Comparison of ENCODE assay signal across 2 cellular contexts in the genomic region with DNA sequence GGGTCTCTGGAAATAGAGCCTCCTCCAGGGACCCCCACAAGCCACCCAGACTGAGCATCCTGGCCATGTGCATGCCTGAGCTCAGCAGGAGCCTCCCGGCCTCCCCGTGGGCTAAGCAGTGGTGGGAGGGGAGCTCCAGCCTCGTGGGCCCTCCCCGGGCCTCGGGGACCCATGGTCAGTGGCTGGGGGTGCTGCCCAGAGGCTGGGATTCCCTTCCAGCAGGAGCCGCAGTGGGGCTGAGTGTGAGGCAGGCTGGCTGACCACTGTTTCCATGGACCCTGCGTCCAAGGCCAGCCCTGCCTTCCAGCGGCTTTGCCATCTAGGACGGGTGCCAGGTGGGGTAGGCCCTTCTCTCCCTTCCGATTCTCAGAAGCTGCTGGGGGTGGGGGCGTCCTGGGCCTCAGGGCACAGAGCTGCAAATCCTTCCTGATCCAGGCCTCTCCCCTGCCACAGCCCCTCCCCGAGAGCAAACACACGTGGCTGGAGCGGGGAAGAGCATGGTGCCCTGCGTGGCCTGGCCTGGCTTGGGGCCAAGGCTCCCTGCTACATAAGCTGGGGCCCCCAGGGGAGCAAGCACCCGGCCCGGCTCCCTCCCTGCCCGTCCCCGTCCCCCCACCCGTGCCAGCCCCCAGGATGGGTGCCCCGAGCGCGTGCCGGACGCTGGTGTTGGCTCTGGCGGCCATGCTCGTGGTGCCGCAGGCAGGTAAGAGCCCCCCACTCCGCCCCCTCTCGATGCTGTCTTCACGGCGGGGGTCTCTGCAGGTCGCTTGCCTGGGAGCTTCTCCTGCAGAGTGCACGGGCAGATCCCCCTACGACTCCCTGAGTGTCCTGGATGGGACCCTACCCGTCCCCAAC.
TF ChIP-seq lines count a peak whose summit lies in the region.

TSS of gene MUC5B (plus strand) at position 576 of the 855 bp plus-strand sequence. CDS start at position 634, 58 bp downstream.

TF ChIP-seq in SK-N-SH, 30 proteins besides CTCF, POLR2A, EP300 and RAD21 (continued from another document):
- TF ChIP-seq TEAD4 (IDR thresholded peaks at IDR 0.05; ENCODE audit: borderline replicate concordance, insufficient read depth), result no peak
- no peak for TF ChIP-seq PBX3 (IDR thresholded peaks at IDR 0.05)
- TF ChIP-seq NRF1 (IDR thresholded peaks at IDR 0.05; ENCODE audit: low read depth, low read length), result no peak
- TF ChIP-seq, protein P1, sequence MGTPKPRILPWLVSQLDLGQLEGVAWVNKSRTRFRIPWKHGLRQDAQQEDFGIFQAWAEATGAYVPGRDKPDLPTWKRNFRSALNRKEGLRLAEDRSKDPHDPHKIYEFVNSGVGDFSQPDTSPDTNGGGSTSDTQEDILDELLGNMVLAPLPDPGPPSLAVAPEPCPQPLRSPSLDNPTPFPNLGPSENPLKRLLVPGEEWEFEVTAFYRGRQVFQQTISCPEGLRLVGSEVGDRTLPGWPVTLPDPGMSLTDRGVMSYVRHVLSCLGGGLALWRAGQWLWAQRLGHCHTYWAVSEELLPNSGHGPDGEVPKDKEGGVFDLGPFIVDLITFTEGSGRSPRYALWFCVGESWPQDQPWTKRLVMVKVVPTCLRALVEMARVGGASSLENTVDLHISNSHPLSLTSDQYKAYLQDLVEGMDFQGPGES (IDR thresholded peaks at IDR 0.05; ENCODE audit: low read depth, low read length), result no peak
- TF ChIP-seq FOXJ3 (CRISPR knock-in tag; IDR thresholded peaks at IDR 0.05), result no peak
- no peak for TF ChIP-seq FOXM1 (IDR thresholded peaks at IDR 0.05; ENCODE audit: low read depth)
- no peak for TF ChIP-seq TCF12 (IDR thresholded peaks at IDR 0.05)

TF ChIP-seq in HepG2, 621 proteins besides CTCF, POLR2A, EP300 and RAD21 (continued from another document and continues in another):
- TF ChIP-seq, protein P2, sequence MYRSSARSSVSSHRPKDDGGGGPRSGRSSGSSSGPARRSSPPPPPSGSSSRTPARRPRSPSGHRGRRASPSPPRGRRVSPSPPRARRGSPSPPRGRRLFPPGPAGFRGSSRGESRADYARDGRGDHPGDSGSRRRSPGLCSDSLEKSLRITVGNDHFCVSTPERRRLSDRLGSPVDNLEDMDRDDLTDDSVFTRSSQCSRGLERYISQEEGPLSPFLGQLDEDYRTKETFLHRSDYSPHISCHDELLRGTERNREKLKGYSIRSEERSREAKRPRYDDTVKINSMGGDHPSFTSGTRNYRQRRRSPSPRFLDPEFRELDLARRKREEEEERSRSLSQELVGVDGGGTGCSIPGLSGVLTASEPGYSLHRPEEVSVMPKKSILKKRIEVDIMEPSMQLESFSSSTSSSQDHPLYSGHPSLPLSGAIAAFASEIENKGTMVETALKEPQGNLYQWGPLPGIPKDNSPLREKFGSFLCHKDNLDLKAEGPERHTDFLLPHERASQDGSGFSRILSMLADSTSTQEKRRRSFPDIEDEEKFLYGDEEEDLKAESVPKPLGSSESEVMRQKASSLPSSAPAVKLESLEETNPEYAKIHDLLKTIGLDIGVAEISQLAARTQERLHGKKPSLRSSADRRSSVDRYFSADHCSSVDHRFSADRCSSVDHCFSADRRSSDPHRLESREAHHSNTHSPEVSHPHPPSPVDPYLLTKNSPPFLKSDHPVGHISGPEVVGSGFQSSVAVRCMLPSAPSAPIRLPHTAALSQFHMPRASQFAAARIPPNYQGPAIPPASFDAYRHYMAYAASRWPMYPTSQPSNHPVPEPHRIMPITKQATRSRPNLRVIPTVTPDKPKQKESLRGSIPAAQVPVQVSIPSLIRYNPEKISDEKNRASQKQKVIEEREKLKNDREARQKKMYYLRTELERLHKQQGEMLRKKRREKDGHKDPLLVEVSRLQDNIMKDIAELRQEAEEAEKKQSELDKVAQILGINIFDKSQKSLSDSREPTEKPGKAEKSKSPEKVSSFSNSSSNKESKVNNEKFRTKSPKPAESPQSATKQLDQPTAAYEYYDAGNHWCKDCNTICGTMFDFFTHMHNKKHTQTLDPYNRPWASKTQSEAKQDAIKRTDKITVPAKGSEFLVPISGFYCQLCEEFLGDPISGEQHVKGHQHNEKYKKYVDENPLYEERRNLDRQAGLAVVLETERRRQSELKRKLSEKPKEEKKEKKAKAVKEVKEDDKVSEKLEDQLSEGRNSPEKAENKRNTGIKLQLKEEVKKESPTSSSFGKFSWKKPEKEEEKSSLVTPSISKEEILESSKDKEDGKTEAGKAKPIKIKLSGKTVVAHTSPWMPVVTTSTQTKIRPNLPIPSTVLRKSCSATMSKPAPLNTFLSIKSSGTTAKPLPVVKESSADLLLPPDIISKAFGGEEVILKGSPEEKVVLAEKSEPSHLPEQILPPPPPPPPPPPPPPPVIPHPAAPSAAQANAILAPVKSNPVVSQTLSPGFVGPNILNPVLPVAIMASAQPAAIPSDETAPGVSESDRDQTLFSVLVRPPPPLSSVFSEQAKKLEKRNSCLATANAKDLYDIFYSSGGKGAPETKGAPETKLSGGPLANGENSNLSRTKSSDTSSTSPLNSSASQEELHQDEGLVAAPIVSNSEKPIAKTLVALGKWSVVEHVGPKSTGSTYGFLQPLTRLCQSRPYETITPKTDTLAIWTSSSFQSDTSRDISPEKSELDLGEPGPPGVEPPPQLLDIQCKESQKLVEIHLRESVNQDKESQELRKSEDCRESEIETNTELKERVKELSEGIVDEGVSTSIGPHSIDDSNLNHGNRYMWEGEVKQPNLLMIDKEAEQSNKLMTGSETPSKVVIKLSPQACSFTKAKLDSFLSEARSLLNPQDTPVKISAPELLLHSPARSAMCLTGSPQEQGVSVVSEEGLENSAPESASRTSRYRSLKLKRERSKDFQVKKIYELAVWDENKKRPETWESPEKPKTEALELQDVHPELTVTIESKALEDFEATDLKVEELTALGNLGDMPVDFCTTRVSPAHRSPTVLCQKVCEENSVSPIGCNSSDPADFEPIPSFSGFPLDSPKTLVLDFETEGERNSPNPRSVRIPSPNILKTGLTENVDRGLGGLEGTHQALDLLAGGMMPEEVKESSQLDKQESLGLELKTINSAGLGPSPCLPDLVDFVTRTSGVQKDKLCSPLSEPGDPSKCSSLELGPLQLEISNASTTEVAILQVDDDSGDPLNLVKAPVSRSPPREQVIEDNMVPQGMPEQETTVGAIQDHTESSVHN (CRISPR knock-in tag; IDR thresholded peaks at IDR 0.05), result no peak
- TF ChIP-seq ZNF644 (CRISPR knock-in tag; IDR thresholded peaks at IDR 0.05; ENCODE audit: low read depth) (no peak), SUZ12 (IDR thresholded peaks at IDR 0.05; ENCODE audit: low read depth, low read length) (no peak), RBM39 (IDR thresholded peaks at IDR 0.05; ENCODE audit: low read depth, low read length, poor library complexity, severe bottlenecking) (no peak), HDAC2 (CRISPR knock-in tag; IDR thresholded peaks at IDR 0.05) (0 out of 2 replicates have a peak, but pooled peaks have one; percentile 13), MYC (CRISPR knock-in tag; IDR thresholded peaks at IDR 0.05; ENCODE audit: borderline replicate concordance) (0 out of 2 replicates have a peak, but pooled peaks have one; percentile 29), MEIS1 (CRISPR knock-in tag; IDR thresholded peaks at IDR 0.05; ENCODE audit: borderline replicate concordance) (no peak), SKIL (CRISPR knock-in tag; IDR thresholded peaks at IDR 0.05; ENCODE audit: borderline replicate concordance) (no peak), ZBTB43 (CRISPR knock-in tag; conservative IDR thresholded peaks at IDR 0.05) (no peak), SMARCE1 (IDR thresholded peaks at IDR 0.05; ENCODE audit: borderline replicate concordance) (no peak), ZNF331 (CRISPR knock-in tag; IDR thresholded peaks at IDR 0.05) (no peak), CBX1 (IDR thresholded peaks at IDR 0.05; ENCODE audit: low read depth) (no peak), TBX3 (IDR thresholded peaks at IDR 0.05; ENCODE audit: borderline replicate concordance) (no peak), ATF7-NPFF (CRISPR knock-in tag; IDR thresholded peaks at IDR 0.05; ENCODE audit: low read depth) (no peak), EED (CRISPR knock-in tag; IDR thresholded peaks at IDR 0.05) (0 out of 2 replicates have a peak, but pooled peaks have one; percentile 9), KDM2A (CRISPR knock-in tag; IDR thresholded peaks at IDR 0.05; ENCODE audit: borderline replicate concordance, low read depth) (0 out of 2 replicates have a peak, but pooled peaks have one; percentile 7), GTF2F1 (IDR thresholded peaks at IDR 0.05; ENCODE audit: low read length) (no peak), ZNF782 (CRISPR knock-in tag; IDR thresholded peaks at IDR 0.05; ENCODE audit: borderline replicate concordance) (no peak), ZNF17 (CRISPR knock-in tag; IDR thresholded peaks at IDR 0.05) (no peak), NFIC (IDR thresholded peaks at IDR 0.05; ENCODE audit: low read length) (no peak; the same call in 1 of the 2 replicates)
- TF ChIP-seq, protein P3, sequence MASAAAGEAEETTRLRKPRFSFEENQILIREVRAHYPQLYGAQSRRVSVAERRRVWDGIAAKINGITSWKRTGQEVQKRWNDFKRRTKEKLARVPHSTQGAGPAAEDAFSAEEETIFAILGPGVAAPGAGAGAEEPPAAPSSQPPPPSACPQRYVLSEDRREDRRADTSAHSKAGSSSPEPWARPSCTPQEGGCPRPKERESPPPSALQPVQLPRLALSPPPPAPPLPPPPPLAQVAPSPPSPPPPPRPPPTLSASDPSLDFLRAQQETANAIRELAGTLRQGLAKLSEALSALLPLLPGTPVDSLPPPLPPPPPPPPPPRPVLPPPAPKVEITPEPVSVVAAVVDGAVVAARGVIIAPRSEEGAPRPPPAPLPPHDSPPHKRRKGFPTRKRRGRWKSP (CRISPR knock-in tag; IDR thresholded peaks at IDR 0.05), result no peak
- TF ChIP-seq, protein P4, sequence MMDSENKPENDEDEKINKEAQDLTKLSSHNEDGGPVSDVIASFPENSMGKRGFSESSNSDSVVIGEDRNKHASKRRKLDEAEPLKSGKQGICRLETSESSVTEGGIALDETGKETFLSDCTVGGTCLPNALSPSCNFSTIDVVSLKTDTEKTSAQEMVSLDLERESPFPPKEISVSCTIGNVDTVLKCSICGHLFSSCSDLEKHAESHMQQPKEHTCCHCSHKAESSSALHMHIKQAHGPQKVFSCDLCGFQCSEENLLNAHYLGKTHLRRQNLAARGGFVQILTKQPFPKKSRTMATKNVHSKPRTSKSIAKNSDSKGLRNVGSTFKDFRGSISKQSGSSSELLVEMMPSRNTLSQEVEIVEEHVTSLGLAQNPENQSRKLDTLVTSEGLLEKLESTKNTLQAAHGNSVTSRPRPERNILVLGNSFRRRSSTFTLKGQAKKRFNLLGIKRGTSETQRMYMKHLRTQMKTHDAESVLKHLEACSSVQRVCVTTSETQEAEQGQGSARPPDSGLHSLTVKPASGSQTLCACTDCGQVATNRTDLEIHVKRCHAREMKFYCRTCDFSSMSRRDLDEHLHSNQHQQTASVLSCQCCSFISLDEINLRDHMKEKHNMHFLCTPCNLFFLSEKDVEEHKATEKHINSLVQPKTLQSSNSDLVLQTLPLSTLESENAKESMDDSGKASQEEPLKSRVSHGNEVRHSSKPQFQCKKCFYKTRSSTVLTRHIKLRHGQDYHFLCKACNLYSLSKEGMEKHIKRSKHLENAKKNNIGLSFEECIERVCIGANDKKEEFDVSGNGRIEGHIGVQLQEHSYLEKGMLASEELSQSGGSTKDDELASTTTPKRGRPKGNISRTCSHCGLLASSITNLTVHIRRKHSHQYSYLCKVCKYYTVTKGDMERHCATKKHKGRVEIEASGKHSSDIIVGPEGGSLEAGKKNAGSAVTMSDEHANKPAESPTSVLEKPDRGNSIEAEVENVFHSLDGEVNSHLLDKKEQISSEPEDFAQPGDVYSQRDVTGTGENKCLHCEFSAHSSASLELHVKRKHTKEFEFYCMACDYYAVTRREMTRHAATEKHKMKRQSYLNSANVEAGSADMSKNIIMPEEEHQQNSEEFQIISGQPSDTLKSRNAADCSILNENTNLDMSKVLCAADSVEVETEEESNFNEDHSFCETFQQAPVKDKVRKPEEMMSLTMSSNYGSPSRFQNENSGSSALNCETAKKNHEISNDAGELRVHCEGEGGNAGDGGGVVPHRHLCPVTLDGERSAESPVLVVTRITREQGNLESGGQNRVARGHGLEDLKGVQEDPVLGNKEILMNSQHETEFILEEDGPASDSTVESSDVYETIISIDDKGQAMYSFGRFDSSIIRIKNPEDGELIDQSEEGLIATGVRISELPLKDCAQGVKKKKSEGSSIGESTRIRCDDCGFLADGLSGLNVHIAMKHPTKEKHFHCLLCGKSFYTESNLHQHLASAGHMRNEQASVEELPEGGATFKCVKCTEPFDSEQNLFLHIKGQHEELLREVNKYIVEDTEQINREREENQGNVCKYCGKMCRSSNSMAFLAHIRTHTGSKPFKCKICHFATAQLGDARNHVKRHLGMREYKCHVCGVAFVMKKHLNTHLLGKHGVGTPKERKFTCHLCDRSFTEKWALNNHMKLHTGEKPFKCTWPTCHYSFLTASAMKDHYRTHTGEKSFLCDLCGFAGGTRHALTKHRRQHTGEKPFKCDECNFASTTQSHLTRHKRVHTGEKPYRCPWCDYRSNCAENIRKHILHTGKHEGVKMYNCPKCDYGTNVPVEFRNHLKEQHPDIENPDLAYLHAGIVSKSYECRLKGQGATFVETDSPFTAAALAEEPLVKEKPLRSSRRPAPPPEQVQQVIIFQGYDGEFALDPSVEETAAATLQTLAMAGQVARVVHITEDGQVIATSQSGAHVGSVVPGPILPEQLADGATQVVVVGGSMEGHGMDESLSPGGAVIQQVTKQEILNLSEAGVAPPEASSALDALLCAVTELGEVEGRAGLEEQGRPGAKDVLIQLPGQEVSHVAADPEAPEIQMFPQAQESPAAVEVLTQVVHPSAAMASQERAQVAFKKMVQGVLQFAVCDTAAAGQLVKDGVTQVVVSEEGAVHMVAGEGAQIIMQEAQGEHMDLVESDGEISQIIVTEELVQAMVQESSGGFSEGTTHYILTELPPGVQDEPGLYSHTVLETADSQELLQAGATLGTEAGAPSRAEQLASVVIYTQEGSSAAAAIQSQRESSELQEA (CRISPR knock-in tag; IDR thresholded peaks at IDR 0.05; ENCODE audit: not compliant biosample characterization), result no peak
